Comparison of ENCODE assay signal across 11 cellular contexts in the genomic region with DNA sequence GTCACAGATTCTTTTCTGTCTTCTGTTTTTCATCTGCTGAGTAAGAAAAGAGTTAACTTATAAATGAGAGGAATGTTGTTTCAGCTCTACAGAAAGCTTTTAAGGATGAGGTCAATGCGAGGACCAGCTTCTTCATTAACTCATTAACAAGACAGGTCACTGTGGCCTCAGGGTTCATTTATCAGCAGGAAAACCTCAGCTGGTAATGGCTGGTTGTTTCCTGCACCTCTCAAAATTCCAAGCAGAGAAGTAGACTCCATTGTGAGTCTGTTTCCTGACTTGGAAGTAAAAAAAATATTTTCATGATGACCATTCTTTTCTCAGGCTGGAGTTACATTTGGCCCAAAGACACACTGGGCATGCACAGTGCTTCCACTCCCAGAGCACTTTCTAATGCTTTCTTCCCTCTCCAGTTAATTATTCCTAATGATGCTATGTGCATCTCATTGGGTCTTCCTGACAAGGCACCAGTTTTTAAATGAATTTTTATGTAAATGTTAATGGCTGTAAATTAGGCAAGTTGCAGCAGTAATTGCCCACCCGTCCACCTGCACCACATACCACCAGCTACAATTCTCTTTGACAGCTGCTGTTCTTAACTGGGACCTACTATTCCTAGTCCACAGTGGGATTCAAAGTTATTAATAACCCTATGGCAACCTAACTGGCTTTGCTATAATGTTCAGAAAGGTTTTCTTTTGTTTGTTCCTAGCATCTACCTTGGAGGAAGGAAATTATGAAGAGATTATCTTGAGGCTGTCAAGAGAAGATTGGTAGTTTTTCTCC.
DNase-seq lines count a peak whose midpoint lies in the region; ATAC-seq and TF ChIP-seq lines count a peak whose summit lies in the region.
"Had no signal": no experiment of that assay in that cellular context is flagged by ENCODE, and none has a peak within 500 bp of the region (broad histone marks: within the 10 kb centered on the region; RNA-seq: fewer than 3 reads in every experiment).

No MANE protein-coding gene starts in this region.

- no peaks in the 10 kb centered on the region for H3K36me3 ChIP-seq in thoracic aorta

- H3K9me3 ChIP-seq in thoracic aorta, result no peaks in the 10 kb centered on the region

- ATAC-seq in thoracic aorta (ENCODE audit: insufficient number of reproducible peaks, low FRiP score, low read depth), result no peak
- no peak for ATAC-seq in GM19455 (IDR thresholded peaks at IDR 0.05; ENCODE audit: unreplicated experiment)
- ATAC-seq in GM19324 (IDR thresholded peaks at IDR 0.05; ENCODE audit: low FRiP score, unreplicated experiment), result no peak
- ATAC-seq: activated T-cell treated with anti-CD3 and anti-CD28 coated beads, Interleukin-2, amount 50 U/mL, for 72 hours had no signal

- no peaks in the 10 kb centered on the region for H3K27me3 ChIP-seq in thoracic aorta (replicated peaks; ENCODE audit: insufficient read depth)

- H3K27ac ChIP-seq in thoracic aorta, result peak overlapping the region; percentile 46 to 49

- DNase-seq in HT1080 (ENCODE audit: low read depth) (peak; percentile 54), cardiac fibroblast (ENCODE audit: low read depth in 2 of 2) (peak; percentile 37 to 51), left kidney (ENCODE audit: low read depth, low spot score) (peak; percentile 72), thoracic aorta (ENCODE audit: low spot score) (no peak)
- no peak for DNase-seq in stimulated activated CD4-positive, alpha-beta T cell treated with anti-CD3 and anti-CD28 coated beads, Interleukin-2, amount 100 ng/mL, for 24 hours
- DNase-seq: activated T-cell treated with anti-CD3 and anti-CD28 coated beads, Interleukin-2, amount 50 U/mL, for 72 hours; DMS79; NCI-H1417 treated with DMSO at 0.1 percent for 48 hours; stimulated activated naive CD4-positive, alpha-beta T cell treated with Interleukin-2 at 50 U/mL for 16 hours had no signal

- peaks cover 18 to 33% of the 10 kb centered on the region in 2 donors for H3K4me1 ChIP-seq in thoracic aorta (ENCODE audit: control insufficient read depth in 1 of 2, low read depth in 2 of 2)

- no peak for TF ChIP-seq CTCF in cardiac fibroblast (IDR thresholded peaks at IDR 0.05; ENCODE audit: low read depth, low read length)
- TF ChIP-seq CTCF in thoracic aorta (IDR thresholded peaks at IDR 0.05), result no peak

- H3K4me3 ChIP-seq in cardiac fibroblast (replicated peaks in 1 of 2; ENCODE audit: low read depth in 2 of 2, low read length in 2 of 2), result no peak overlapping the region
- H3K4me3 ChIP-seq in thoracic aorta, result no peak overlapping the region

Comparison
In these comparisons a context has a peak if more than half of its experiments do, and no peak if none do; other contexts are left out.
1. DNase-seq: peak in HT1080 (single experiment), cardiac fibroblast (2 of 2) and left kidney (single experiment); none in thoracic aorta (single experiment) and stimulated activated CD4-positive, alpha-beta T cell treated with anti-CD3 and anti-CD28 coated beads, Interleukin-2, amount 100 ng/mL, for 24 hours (0 of 2).